Comparison of ENCODE assay signal across 8 cellular contexts in the genomic region with DNA sequence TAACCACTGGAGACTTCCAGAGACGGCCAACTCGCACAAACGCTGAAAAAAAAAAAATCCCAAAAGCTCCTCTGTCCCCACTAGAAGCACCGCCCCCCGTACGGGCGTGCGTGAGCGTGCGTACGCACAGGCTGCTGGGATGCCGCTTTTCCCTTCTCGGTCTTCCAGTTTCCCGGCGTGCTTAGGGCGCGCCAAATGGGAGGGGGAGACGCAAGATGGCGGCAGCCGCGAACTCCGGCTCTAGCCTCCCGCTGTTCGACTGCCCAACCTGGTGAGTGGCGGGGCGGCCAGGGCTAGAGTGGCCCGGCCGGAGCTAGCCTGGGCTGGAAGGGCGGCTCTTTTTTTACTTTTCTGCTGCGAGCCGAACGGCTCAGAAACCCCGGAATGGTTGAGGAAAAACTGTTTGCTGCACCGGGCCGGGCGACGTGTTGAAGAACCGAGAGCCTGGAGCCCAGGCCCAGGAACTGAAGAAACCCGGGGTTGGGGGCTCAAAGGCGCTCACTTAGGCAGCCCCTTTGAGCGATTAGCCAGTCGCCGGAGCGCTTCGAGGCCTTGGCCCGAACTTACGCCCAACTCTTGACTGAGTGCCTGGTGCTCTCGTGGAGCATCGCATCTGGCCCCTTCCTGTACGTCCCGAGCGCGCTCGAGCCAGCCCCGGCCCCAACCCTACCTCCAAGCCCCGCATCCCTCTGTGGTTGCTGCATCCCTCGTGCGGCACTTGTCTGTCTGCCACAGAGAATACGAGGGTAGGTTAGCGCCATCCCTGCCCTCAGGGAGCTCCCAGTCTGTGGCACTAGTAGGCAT. TPM values are rescaled to one million over a fixed set of nuclear protein-coding genes. Genes with fewer than 3 reads are reported as not detected.
A peak's percentile ranks its signal among the peaks of the same experiment; 100 is the strongest.
DNase-seq lines count a peak whose midpoint lies in the region; ATAC-seq, FAIRE-seq and TF ChIP-seq lines count a peak whose summit lies in the region.

A gene (plus strand): TSS at position 162 of the 804 bp plus-strand sequence. CDS start 54 bp downstream, at position 216.

- peak; percentile 97 for ATAC-seq in HG02840 (IDR thresholded peaks at IDR 0.05; ENCODE audit: low FRiP score, unreplicated experiment)

- H3K27me3 ChIP-seq in left ventricle myocardium inferior (ENCODE audit: low read depth) (no peaks in the 10 kb centered on the region), prostate gland (replicated peaks; ENCODE audit: insufficient read depth) (no peaks in the 10 kb centered on the region)

- H3K4me1 ChIP-seq in left ventricle myocardium inferior (peaks cover 40% of the 10 kb centered on the region), prostate gland (replicated peaks) (peaks cover 7% of the 10 kb centered on the region), urinary bladder (ENCODE audit: insufficient read depth) (no peaks in the 10 kb centered on the region)

- H3K9me3 ChIP-seq in left ventricle myocardium inferior (replicated peaks) (no peaks in the 10 kb centered on the region), prostate gland (no peaks in the 10 kb centered on the region)

- H3K36me3 ChIP-seq in left ventricle myocardium inferior (peaks cover 19% of the 10 kb centered on the region), prostate gland (no peaks in the 10 kb centered on the region), urinary bladder (ENCODE audit: insufficient read depth) (peaks cover 2% of the 10 kb centered on the region)

- H3K4me3 ChIP-seq in left ventricle myocardium inferior (peak within 1 kb of the TSS; percentile 89), prostate gland (peak within 1 kb of the TSS; percentile 69 to 98), urinary bladder (ENCODE audit: low read depth, low read length) (peak within 1 kb of the TSS; percentile 97)

- peak; percentile 78 for DNase-seq in GM12891 (ENCODE audit: insufficient read length, low spot score)
- peak; percentile 96 for DNase-seq in NCI-H146 (lab: John Stamatoyannopoulos, UW)
- DNase-seq in amniotic stem cell (lab: John Stamatoyannopoulos, UW) = peak; percentile 93
- peak; percentile 93 for DNase-seq in left ventricle myocardium inferior
- DNase-seq in prostate gland (ENCODE audit: low spot score) = peak; percentile 93

- intact Hi-C loops in left ventricle myocardium inferior (cut with micrococcal nuclease) = no loop called here
- intact Hi-C loops in prostate gland (cut with DNase I) = no loop called here

- peak within 1 kb of the TSS; percentile 93 for H3K4me3 Mint-ChIP-seq in T-helper 1 cell treated with Interleukin-12 subunit alpha and Interleukin-12 subunit beta and Interleukin-4 antibody, amounts not matched to agents 30 μg/mL and 1 μg/mL, for 36 hours

- H3K27me3 Mint-ChIP-seq in T-helper 1 cell treated with Interleukin-12 subunit alpha and Interleukin-12 subunit beta and Interleukin-4 antibody, amounts not matched to agents 30 μg/mL and 1 μg/mL, for 36 hours (ENCODE audit: low read depth) = no peaks in the 10 kb centered on the region

- H3K27ac Mint-ChIP-seq in T-helper 1 cell treated with Interleukin-12 subunit alpha and Interleukin-12 subunit beta and Interleukin-4 antibody, amounts not matched to agents 30 μg/mL and 1 μg/mL, for 36 hours = peak within 1 kb of the TSS; percentile 83

- TF ChIP-seq POLR2A in GM12891 (IDR thresholded peaks at IDR 0.05; ENCODE audit: low read depth, low read length) (peak; percentile 95), prostate gland (IDR thresholded peaks at IDR 0.05) (peak; percentile 74)

- TF ChIP-seq CTCF in left ventricle myocardium inferior (IDR thresholded peaks at IDR 0.05; ENCODE audit: borderline replicate concordance) (no peak), prostate gland (IDR thresholded peaks at IDR 0.05) (peak in 2 of 4 experiments; percentile 7 to 8)

- peaks cover 9% of the 10 kb centered on the region for H3K36me3 Mint-ChIP-seq in T-helper 1 cell treated with Interleukin-12 subunit alpha and Interleukin-12 subunit beta and Interleukin-4 antibody, amounts not matched to agents 30 μg/mL and 1 μg/mL, for 36 hours (ENCODE audit: low read depth)

- no peaks in the 10 kb centered on the region for H3K9me3 Mint-ChIP-seq in T-helper 1 cell treated with Interleukin-12 subunit alpha and Interleukin-12 subunit beta and Interleukin-4 antibody, amounts not matched to agents 30 μg/mL and 1 μg/mL, for 36 hours

- under 1% methylated on average over 60 of the region's 60 CpGs for WGBS in prostate gland
- WGBS in urinary bladder = under 1% methylated on average over 60 of the region's 60 CpGs

- H3K27ac ChIP-seq in left ventricle myocardium inferior (replicated peaks) (peak within 1 kb of the TSS; percentile 95), prostate gland (peak within 1 kb of the TSS; percentile 83 to 89), urinary bladder (ENCODE audit: low read depth) (peak within 1 kb of the TSS; percentile 85)

- peaks cover 19% of the 10 kb centered on the region for H3K4me1 Mint-ChIP-seq in T-helper 1 cell treated with Interleukin-12 subunit alpha and Interleukin-12 subunit beta and Interleukin-4 antibody, amounts not matched to agents 30 μg/mL and 1 μg/mL, for 36 hours (ENCODE audit: low read depth)

- FAIRE-seq in GM12891 (lab: Jason Lieb, UNC) = peak; percentile 93

TF ChIP-seq in GM12891, 5 proteins besides CTCF, POLR2A, EP300 and RAD21:
- TF ChIP-seq POU2F2 (IDR thresholded peaks at IDR 0.05; ENCODE audit: low read depth, low read length) (peak; percentile 77), TAF1 (IDR thresholded peaks at IDR 0.05; ENCODE audit: low read depth, low read length) (peak; percentile 98), POLR2AphosphoS5 (IDR thresholded peaks at IDR 0.05; ENCODE audit: low read depth, low read length) (peak; percentile 90; the same call in 1 of the 2 replicates), SPI1 (IDR thresholded peaks at IDR 0.05; ENCODE audit: low read depth, low read length) (no peak), PAX5 (IDR thresholded peaks at IDR 0.05; ENCODE audit: insufficient read depth, low read length, severe bottlenecking) (no peak)

RNA-seq across cellular contexts. Expression of the gene that starts here (rescaled TPM):
- 31.4 TPM for polyA plus RNA-seq in GM12891 (2012; ENCODE audit: low read depth, missing spikeins)
- total RNA-seq in left ventricle myocardium inferior (24.0 TPM), prostate gland (10 to 100 TPM; 37.8 to 64.5 TPM), urinary bladder (36.0 TPM)
- 46.3 TPM for polyA plus RNA-seq in urinary bladder

Comparison
In these comparisons a context has a peak if more than half of its experiments do, and no peak if none do; other contexts are left out.
1. Peak in every context shown above with its lines: DNase-seq, ATAC-seq, H3K4me3 ChIP-seq and H3K27ac ChIP-seq.